ENCODE assay signal across 8 cellular contexts in the genomic region with DNA sequence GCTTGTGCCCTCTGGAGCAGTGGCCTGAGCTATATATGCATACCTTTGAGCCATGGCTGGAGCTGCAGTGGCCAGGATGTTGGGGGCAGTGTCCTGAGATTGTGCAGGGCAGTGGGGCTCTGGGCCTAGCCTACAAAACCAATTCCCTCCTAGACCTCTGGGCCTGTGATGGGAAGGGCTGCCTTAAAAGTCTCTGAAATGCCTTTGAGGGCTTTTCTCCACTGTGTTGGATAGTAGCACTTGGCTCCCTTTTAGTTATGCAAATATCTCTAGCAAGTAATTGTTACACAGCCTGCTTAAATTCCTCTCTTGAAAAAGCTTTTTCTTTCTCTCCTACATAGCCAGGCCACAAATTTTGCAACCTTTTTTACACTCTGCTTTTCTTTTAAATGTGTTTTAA.
"Had no signal": no experiment of that assay in that cellular context is flagged by ENCODE, and none has a peak within 500 bp of the region (broad histone marks: within the 10 kb centered on the region; RNA-seq: fewer than 3 reads in every experiment).

No MANE protein-coding gene starts in this region.

- H3K4me3 Mint-ChIP-seq: HFFc6, IgD-negative memory B cell had no signal

- H3K4me1 ChIP-seq: HAP-1 had no signal

- H3K27ac Mint-ChIP-seq: HFFc6, IgD-negative memory B cell had no signal

- H3K27ac ChIP-seq: HL-60 had no signal

- ATAC-seq: HCT116, HepG2 had no signal

- H3K36me3 ChIP-seq: HAP-1 had no signal

- H3K4me3 ChIP-seq: HAP-1 had no signal

- H3K9me3 ChIP-seq: HAP-1 had no signal

- DNase-seq: GOT3, H7, HFFc6 had no signal

- H3K4me1 Mint-ChIP-seq: IgD-negative memory B cell had no signal
